In genomic region chr3:53072653-53073552, GRCh38 we compare ENCODE assay signal across 8 cellular contexts.
A peak's percentile ranks its signal among the peaks of the same experiment; 100 is the strongest.
DNase-seq lines count a peak whose midpoint lies in the region; ATAC-seq and TF ChIP-seq lines count a peak whose summit lies in the region.

No MANE protein-coding gene starts in this region.

- no peaks in the 10 kb centered on the region for H3K9me3 Mint-ChIP-seq in T-helper 1 cell treated with Interleukin-12 subunit alpha and Interleukin-12 subunit beta and Interleukin-4 antibody, amounts not matched to agents 30 μg/mL and 1 μg/mL, for 36 hours

- DNase-seq in GM12865 (ENCODE audit: low read depth): peak; percentile 90
- DNase-seq in NCI-H1048 (lab: John Stamatoyannopoulos, UW): peak; percentile 20
- DNase-seq in amygdala (lab: John Stamatoyannopoulos, UW): peak in 46 of 56 donors; percentile 12 to 83 (median 57)
- peak; percentile 59 to 70 for DNase-seq in hippocampal formation (lab: John Stamatoyannopoulos, UW)
- no peak for DNase-seq in retinal pigment epithelial cell (ENCODE audit: low read depth)
- no peak for DNase-seq in cerebellar nuclear complex (lab: John Stamatoyannopoulos, UW)

- no peaks in the 10 kb centered on the region for H3K27me3 Mint-ChIP-seq in T-helper 1 cell treated with Interleukin-12 subunit alpha and Interleukin-12 subunit beta and Interleukin-4 antibody, amounts not matched to agents 30 μg/mL and 1 μg/mL, for 36 hours (ENCODE audit: low read depth)

- TF ChIP-seq CTCF in GM12865 (IDR thresholded peaks at IDR 0.05; ENCODE audit: insufficient read depth, low read depth, low read length, missing control alignments) (peak; percentile 97), retinal pigment epithelial cell (conservative IDR thresholded peaks at IDR 0.05; ENCODE audit: low read depth, low read length) (peak; percentile 91)

- ATAC-seq in HG02588 (IDR thresholded peaks at IDR 0.05; ENCODE audit: unreplicated experiment): peak; percentile 84

- peak overlapping the region; percentile 96 for H3K27ac Mint-ChIP-seq in T-helper 1 cell treated with Interleukin-12 subunit alpha and Interleukin-12 subunit beta and Interleukin-4 antibody, amounts not matched to agents 30 μg/mL and 1 μg/mL, for 36 hours

- peaks cover 14% of the 10 kb centered on the region for H3K4me1 Mint-ChIP-seq in T-helper 1 cell treated with Interleukin-12 subunit alpha and Interleukin-12 subunit beta and Interleukin-4 antibody, amounts not matched to agents 30 μg/mL and 1 μg/mL, for 36 hours (ENCODE audit: low read depth)

- peak overlapping the region; percentile 88 for H3K4me3 Mint-ChIP-seq in T-helper 1 cell treated with Interleukin-12 subunit alpha and Interleukin-12 subunit beta and Interleukin-4 antibody, amounts not matched to agents 30 μg/mL and 1 μg/mL, for 36 hours

- H3K4me3 ChIP-seq in GM12865 (ENCODE audit: low read depth, low read length) (peak overlapping the region; percentile 87), retinal pigment epithelial cell (ENCODE audit: low read length) (peak overlapping the region; percentile 54)

- no peaks in the 10 kb centered on the region for H3K36me3 Mint-ChIP-seq in T-helper 1 cell treated with Interleukin-12 subunit alpha and Interleukin-12 subunit beta and Interleukin-4 antibody, amounts not matched to agents 30 μg/mL and 1 μg/mL, for 36 hours (ENCODE audit: low read depth)

Comparison
In these comparisons a context has a peak if more than half of its experiments do, and no peak if none do; other contexts are left out.
1. DNase-seq: peak in GM12865 (single experiment), NCI-H1048 (single experiment), amygdala (46 of 56) and hippocampal formation (2 of 2); none in retinal pigment epithelial cell (single experiment) and cerebellar nuclear complex (0 of 2).